In genomic region chr6:32945106-32945761, GRCh38 we compare ENCODE assay signal across 9 cellular contexts. TPM values are rescaled to one million over a fixed set of nuclear protein-coding genes. Genes with fewer than 3 reads are reported as not detected.
DNase-seq lines count a peak whose midpoint lies in the region; ATAC-seq and TF ChIP-seq lines count a peak whose summit lies in the region.
"Had no signal": no experiment of that assay in that cellular context is flagged by ENCODE, and none has a peak within 500 bp of the region (broad histone marks: within the 10 kb centered on the region; RNA-seq: fewer than 3 reads in every experiment).

No MANE protein-coding gene starts in this region.

- POLR2A ChIA-PET in activated B cell treated with CpG ODN at 0.5 μM for 24 hours (lab: Charles Lee): interaction anchor here (0.6 to 16.1 kb wide), 21 partner anchors 8 to 1133 kb away, joined by 3 to 1150 read pairs (median 11); partner anchors contain the start of genes BRD2, GPSM3, HLA-DMA and HLA-DPA1

- H3K4me1 ChIP-seq in thyroid gland: peaks cover 30% of the 10 kb centered on the region in 2 donors

- ATAC-seq in activated B cell treated with CpG ODN at 0.5 μM for 24 hours (ENCODE audit: low read depth): peak; percentile 49
- peak; percentile 88 for ATAC-seq in left colon

- no peak for TF ChIP-seq POLR2A in thyroid gland (IDR thresholded peaks at IDR 0.05)

- peak overlapping the region; percentile 92 for H3K4me3 Mint-ChIP-seq in activated B cell treated with CpG ODN at 0.5 μM for 24 hours

- H3K4me1 Mint-ChIP-seq in activated B cell treated with CpG ODN at 0.5 μM for 24 hours: peaks cover 93% of the 10 kb centered on the region

- peak overlapping the region in 2 of 3 donors; percentile 49 to 60 for H3K27ac ChIP-seq in thyroid gland

- H3K36me3 ChIP-seq in thyroid gland: no peaks in the 10 kb centered on the region

- peaks cover 39% of the 10 kb centered on the region for H3K36me3 Mint-ChIP-seq in activated B cell treated with CpG ODN at 0.5 μM for 24 hours (ENCODE audit: low read depth)

- H3K27ac Mint-ChIP-seq in activated B cell treated with CpG ODN at 0.5 μM for 24 hours: peak overlapping the region; percentile 99

- in situ Hi-C loops in G401 (cut with HindIII; ENCODE audit: low sequenced_read_pairs): loop anchor here (10.0 kb wide), 1 partner anchor 120 kb away; no protein-coding TSS in a partner anchor

- TF ChIP-seq CTCF in activated B cell treated with CpG ODN at 0.5 μM for 24 hours (IDR thresholded peaks at IDR 0.05) (no peak), thyroid gland (IDR thresholded peaks at IDR 0.05) (no peak)

- intact Hi-C loops in activated B cell treated with CpG ODN at 0.5 μM for 24 hours (cut with micrococcal nuclease) (loop anchor here (1.0 kb wide), 2 partner anchors 8 to 12 kb away; partner anchors contain the start of gene HLA-DMA), left colon (cut with DNase I, micrococcal nuclease) (no loop called here), thyroid gland (cut with DNase I) (no loop called here)

- CTCF ChIA-PET in activated B cell treated with CpG ODN at 0.5 μM for 24 hours (lab: Charles Lee): interaction anchor here (0.8 to 12.7 kb wide), 8 partner anchors 9 to 107 kb away, joined by 3 to 151 read pairs (median 10); partner anchors contain the start of genes BRD2, HLA-DMA and TAP2

- H3K9me3 Mint-ChIP-seq in activated B cell treated with CpG ODN at 0.5 μM for 24 hours: no peaks in the 10 kb centered on the region

- no peaks in the 10 kb centered on the region for H3K27me3 ChIP-seq in thyroid gland

- WGBS in thyroid gland, 2 donors: 58 to 60% methylated on average over 9 of the region's 9 CpGs

- H3K27me3 Mint-ChIP-seq in activated B cell treated with CpG ODN at 0.5 μM for 24 hours: no peaks in the 10 kb centered on the region

- H3K4me3 ChIP-seq in thyroid gland (replicated peaks in 1 of 3): no peak overlapping the region

- peak; percentile 30 for DNase-seq in activated naive CD4-positive, alpha-beta T cell treated with Interleukin-2 at 50 U/mL for 16 hours
- no peak for DNase-seq in activated naive CD4-positive, alpha-beta T cell (lab: John Stamatoyannopoulos, UW)
- DNase-seq in activated B cell treated with CpG ODN at 0.5 μM for 24 hours: no peak
- DNase-seq in left colon: peak; percentile 62 to 67
- peak in 1 of 2 donors; percentile 20 for DNase-seq in thyroid gland
- no peak for DNase-seq in NCI-H2171 treated with DMSO at 0.1 percent for 48 hours (lab: John Stamatoyannopoulos, UW)
- DNase-seq in NCI-H2196 (lab: John Stamatoyannopoulos, UW; ENCODE audit: unreplicated experiment): no peak
- DNase-seq in G401 (ENCODE audit: low spot score): no peak
- DNase-seq: NCI-H2081 treated with DMSO at 0.1 percent for 48 hours had no signal

- H3K9me3 ChIP-seq in thyroid gland: no peaks in the 10 kb centered on the region

RNA-seq across cellular contexts. Expression of gene HLA-DMB, which starts 4.4 kb away (rescaled TPM):
- 341 and 365 TPM in 2 replicates for total RNA-seq in activated B cell treated with CpG ODN at 0.5 μM for 24 hours
- 10 to 100 TPM in 1 of 2 donors, 1 to 10 TPM in 1; 4.0 to 21.3 TPM for total RNA-seq in left colon
- total RNA-seq in thyroid gland: 10 to 100 TPM; 34.7 to 82.9 (median 51.3) TPM
- total RNA-seq in G401 (2014; rRNA removed; shearing (Covaris generic)): 3.2 and 8.0 TPM in 2 replicates

RNA-seq across cellular contexts. Expression of gene HLA-DMA, which starts 7.7 kb away (rescaled TPM):
- total RNA-seq in activated B cell treated with CpG ODN at 0.5 μM for 24 hours: 371 and 387 TPM in 2 replicates
- 10 to 100 TPM; 11.8 to 22.1 TPM for total RNA-seq in left colon
- total RNA-seq in thyroid gland: 10 to 100 TPM; 10.7 to 41.5 (median 27.3) TPM
- total RNA-seq in G401 (2014; rRNA removed; shearing (Covaris generic)): 11.4 and 15.8 TPM in 2 replicates

RNA-seq across cellular contexts. Expression of gene BRD2, which starts 23.2 kb away (rescaled TPM):
- total RNA-seq in activated B cell treated with CpG ODN at 0.5 μM for 24 hours (347 and 370 TPM in 2 replicates), left colon (100 to 1,000 TPM; 128 TPM), thyroid gland (100 to 1,000 TPM; 206 to 282 (median 238) TPM)
- 96.4 and 172 TPM in 2 replicates for total RNA-seq in G401 (2014; rRNA removed; shearing (Covaris generic))

Comparison
In these comparisons a context has a peak if more than half of its experiments do, and no peak if none do; other contexts are left out.
1. DNase-seq: peak in activated naive CD4-positive, alpha-beta T cell treated with Interleukin-2 at 50 U/mL for 16 hours (single experiment) and left colon (2 of 2); none in activated naive CD4-positive, alpha-beta T cell (0 of 4), activated B cell treated with CpG ODN at 0.5 μM for 24 hours (single experiment), NCI-H2171 treated with DMSO at 0.1 percent for 48 hours (single experiment), NCI-H2196 (single experiment) and G401 (single experiment).